22 cellular contexts compared by ENCODE assay signal in genomic region chr13:83024226-83024625, GRCh38.
"Had no signal": no experiment of that assay in that cellular context is flagged by ENCODE, and none has a peak within 500 bp of the region (broad histone marks: within the 10 kb centered on the region; RNA-seq: fewer than 3 reads in every experiment).

No MANE protein-coding gene starts in this region.

- H3K36me3 ChIP-seq: SJCRH30 had no signal

- H3K27me3 Mint-ChIP-seq: activated CD4-positive, alpha-beta memory T cell treated with anti-CD3 and anti-CD28 coated beads for 36 hours; activated CD4-positive, alpha-beta T cell treated with anti-CD3 and anti-CD28 coated beads, Interleukin-2, amount 10 ng/mL, durations not matched to agents 7 days and 5 days; activated naive CD8-positive, alpha-beta T cell treated with anti-CD3 and anti-CD28 coated beads, Interleukin-2, amount 50 U/mL, for 24 hours; brain; central memory CD8-positive, alpha-beta T cell had no signal

- H3K9me3 ChIP-seq: SJCRH30, SK-N-SH had no signal

- H3K27ac Mint-ChIP-seq: activated CD4-positive, alpha-beta memory T cell treated with anti-CD3 and anti-CD28 coated beads for 36 hours; activated CD4-positive, alpha-beta T cell treated with anti-CD3 and anti-CD28 coated beads, Interleukin-2, amount 10 ng/mL, durations not matched to agents 7 days and 5 days; activated naive CD4-positive, alpha-beta T cell treated with anti-CD3 and anti-CD28 coated beads, Interleukin-2, amount 50 U/mL, for 72 hours; activated naive CD8-positive, alpha-beta T cell treated with anti-CD3 and anti-CD28 coated beads, Interleukin-2, amount 50 U/mL, for 24 hours; brain had no signal

- H3K36me3 Mint-ChIP-seq: activated CD4-positive, alpha-beta memory T cell treated with anti-CD3 and anti-CD28 coated beads for 36 hours; activated naive CD4-positive, alpha-beta T cell treated with anti-CD3 and anti-CD28 coated beads, Interleukin-2, amount 50 U/mL, for 72 hours; brain had no signal

- H3K9ac ChIP-seq: SK-N-SH had no signal

- H3K4me1 Mint-ChIP-seq: activated CD4-positive, alpha-beta T cell treated with anti-CD3 and anti-CD28 coated beads, Interleukin-2, amount 10 ng/mL, durations not matched to agents 7 days and 5 days; activated naive CD8-positive, alpha-beta T cell treated with anti-CD3 and anti-CD28 coated beads, Interleukin-2, amount 50 U/mL, for 24 hours; brain; central memory CD8-positive, alpha-beta T cell had no signal

- H3K4me3 Mint-ChIP-seq: activated CD4-positive, alpha-beta memory T cell treated with anti-CD3 and anti-CD28 coated beads for 36 hours; activated CD4-positive, alpha-beta T cell treated with anti-CD3 and anti-CD28 coated beads, Interleukin-2, amount 10 ng/mL, durations not matched to agents 7 days and 5 days; activated naive CD8-positive, alpha-beta T cell treated with anti-CD3 and anti-CD28 coated beads, Interleukin-2, amount 50 U/mL, for 24 hours; activated T-cell treated with anti-CD3 and anti-CD28 coated beads, Interleukin-2, amount 50 U/mL, for 4 hours; brain; central memory CD8-positive, alpha-beta T cell had no signal

- H3K27ac ChIP-seq: SJCRH30, VCaP had no signal

- H3K9me2 ChIP-seq: SK-N-SH had no signal

- H3K4me3 ChIP-seq: SJCRH30 had no signal

- H3K4me1 ChIP-seq: SJCRH30 had no signal

- H3K27me3 ChIP-seq: SJCRH30 had no signal

- DNase-seq: activated CD4-positive, alpha-beta memory T cell treated with anti-CD3 and anti-CD28 coated beads for 36 hours; activated CD4-positive, alpha-beta T cell treated with anti-CD3 and anti-CD28 coated beads, Interleukin-2, amount 10 ng/mL, durations not matched to agents 7 days and 5 days; activated CD4-positive, CD25-positive, alpha-beta regulatory T cell; activated CD8-positive, alpha-beta memory T cell treated with anti-CD3 and anti-CD28 coated beads for 24 hours; activated effector memory CD4-positive, alpha-beta T cell treated with anti-CD3 and anti-CD28 coated beads, Interleukin-2, amount 50 U/mL, for 16 hours; activated naive CD4-positive, alpha-beta T cell treated with Interleukin-2 at 50 U/mL for 16 hours; activated naive CD8-positive, alpha-beta T cell treated with anti-CD3 and anti-CD28 coated beads, Interleukin-2, amount 50 U/mL, for 24 hours; activated T-cell treated with anti-CD3 and anti-CD28 coated beads, Interleukin-2, amount 50 U/mL, for 4 hours; amygdala; NCI-H1048; NCI-H2029; NCI-H345; NCI-H510A; NCI-H526 treated with DMSO at 0.1 percent for 48 hours; NCI-H82; SJCRH30; SK-N-SH; T-helper 1 cell had no signal

- H3K4me2 ChIP-seq: SK-N-SH had no signal
